8 cellular contexts compared by ENCODE assay signal in the genomic region with DNA sequence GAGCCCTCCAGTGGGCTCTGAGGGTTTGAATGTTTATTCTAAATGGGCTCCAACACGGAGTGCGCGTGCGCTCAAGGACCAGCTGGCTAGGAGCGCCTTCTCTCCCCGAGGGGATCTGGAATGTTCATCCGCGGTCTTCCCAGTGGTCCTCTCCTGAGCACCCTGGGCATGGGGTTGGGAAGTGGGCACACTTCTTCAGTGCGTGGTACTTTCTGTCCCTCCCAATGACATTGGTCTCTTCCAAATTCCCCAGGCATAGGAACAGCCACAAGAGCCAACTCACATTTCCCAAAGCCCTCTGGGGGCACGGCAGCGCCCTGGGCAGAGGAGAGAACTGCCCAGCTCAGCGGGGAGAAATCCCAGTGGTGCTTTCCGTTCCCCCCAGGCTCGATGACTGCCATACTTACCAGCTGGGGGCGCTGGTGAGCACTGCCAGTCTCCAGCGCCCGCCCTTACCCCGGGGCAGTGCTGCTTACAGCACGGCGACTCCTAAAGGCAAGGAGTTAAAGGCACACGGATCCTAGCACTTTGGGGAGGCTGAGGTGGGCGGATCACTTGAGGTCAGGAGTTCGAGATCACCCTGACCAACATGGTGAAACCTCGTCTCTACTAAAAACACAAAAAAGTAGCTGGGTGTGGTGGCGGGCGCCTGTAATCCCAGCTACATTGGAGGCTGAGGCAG.
DNase-seq lines count a peak whose midpoint lies in the region; TF ChIP-seq lines count a peak whose summit lies in the region.

No MANE protein-coding gene starts in this region.

- peak overlapping the region; percentile 85 for H3K27ac ChIP-seq in caudate nucleus (ENCODE audit: low read depth, low read length)

- peak; percentile 39 for TF ChIP-seq CTCF in WI38 (IDR thresholded peaks at IDR 0.05; ENCODE audit: low read depth, low read length)

- DNase-seq in AML-193 (lab: John Stamatoyannopoulos, UW) (peak; percentile 33 to 53), HUDEP-2 (lab: John Stamatoyannopoulos, UW; ENCODE audit: unreplicated experiment in 76 of 76) (peak in 73 of 76 experiments; percentile 24 to 82 (median 66)), caudate nucleus (lab: John Stamatoyannopoulos, UW) (peak in 14 of 61 donors; percentile 3 to 41 (median 23)), islet precursor cell (peak; percentile 93), NCI-H1092 (lab: John Stamatoyannopoulos, UW) (no peak), NCI-H1105 (lab: John Stamatoyannopoulos, UW) (no peak)
- DNase-seq in stimulated activated CD4-positive, alpha-beta T cell treated with anti-CD3 and anti-CD28 coated beads, Interleukin-15, amount 100 ng/mL, for 1 hour (ENCODE audit: low read depth in 1 of 2, low spot score in 1 of 2): peak; percentile 38 to 51

- peak overlapping the region; percentile 14; the same call in 1 of the 2 replicates for H3K4me3 ChIP-seq in WI38 (ENCODE audit: low read depth, low read length)

Comparison
In these comparisons a context has a peak if more than half of its experiments do, and no peak if none do; other contexts are left out.
1. DNase-seq: peak in AML-193 (2 of 2), HUDEP-2 (73 of 76), islet precursor cell (single experiment) and stimulated activated CD4-positive, alpha-beta T cell treated with anti-CD3 and anti-CD28 coated beads, Interleukin-15, amount 100 ng/mL, for 1 hour (2 of 2); none in NCI-H1092 (single experiment) and NCI-H1105 (single experiment).